Comparison of ENCODE assay signal across 8 cellular contexts in the genomic region with DNA sequence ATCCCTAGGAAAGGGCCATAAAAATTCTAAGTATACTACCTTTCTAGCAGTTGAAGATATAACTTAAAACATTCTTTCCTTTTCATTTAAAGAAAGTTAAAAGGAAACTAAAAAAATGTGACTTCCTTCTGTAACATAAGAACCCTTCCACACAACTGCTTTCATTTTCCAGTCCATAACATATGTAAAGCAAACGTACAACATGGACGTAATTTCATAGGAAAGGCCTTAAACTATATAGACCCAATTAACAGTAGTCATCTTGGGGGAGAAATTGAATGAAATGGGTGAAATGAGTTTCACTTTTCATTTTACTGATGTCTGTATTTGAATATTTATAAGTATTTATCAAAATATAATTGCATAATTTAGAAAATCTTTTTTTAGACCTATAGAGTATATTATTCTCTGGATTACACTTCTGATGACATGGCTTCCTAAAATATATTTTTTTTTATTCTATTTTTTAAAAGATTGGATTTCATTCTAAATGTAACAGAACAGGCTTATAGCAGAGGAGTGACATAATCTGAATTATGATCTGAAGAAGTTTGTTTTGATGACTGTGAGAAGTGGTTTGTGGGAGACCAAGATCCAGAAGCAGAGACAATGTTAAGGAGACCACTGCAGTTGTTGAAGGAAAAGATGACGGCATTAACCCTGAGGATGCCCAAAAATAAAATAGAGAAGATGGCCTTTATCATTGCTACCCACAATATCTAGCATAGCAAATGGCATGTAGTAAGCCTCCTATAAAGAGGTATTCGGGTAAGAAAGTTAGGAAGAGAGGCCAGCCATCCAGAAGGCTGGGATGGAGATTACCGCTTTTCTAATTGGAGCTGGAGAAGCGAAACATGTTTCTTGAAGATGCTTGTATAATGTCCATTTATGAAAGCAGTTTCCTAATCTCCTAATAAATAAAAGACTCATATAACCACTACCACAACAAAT.
A peak's percentile ranks its signal among the peaks of the same experiment; 100 is the strongest.
DNase-seq lines count a peak whose midpoint lies in the region; ATAC-seq lines count a peak whose summit lies in the region.

No MANE protein-coding gene starts in this region.

- ATAC-seq in HG03045 (IDR thresholded peaks at IDR 0.05; ENCODE audit: unreplicated experiment): peak; percentile 37

- H3K36me3 Mint-ChIP-seq in activated naive CD4-positive, alpha-beta T cell treated with anti-CD3 and anti-CD28 coated beads, Interleukin-2, amount 10 ng/mL, durations not matched to agents 7 days and 5 days: no peaks in the 10 kb centered on the region
- H3K36me3 Mint-ChIP-seq in activated naive CD8-positive, alpha-beta T cell: peaks cover 12% of the 10 kb centered on the region

- no peaks in the 10 kb centered on the region for H3K27me3 Mint-ChIP-seq in activated naive CD4-positive, alpha-beta T cell treated with anti-CD3 and anti-CD28 coated beads, Interleukin-2, amount 10 ng/mL, durations not matched to agents 7 days and 5 days
- H3K27me3 Mint-ChIP-seq in activated naive CD8-positive, alpha-beta T cell: no peaks in the 10 kb centered on the region

- peaks cover 3% of the 10 kb centered on the region for H3K9me3 Mint-ChIP-seq in activated naive CD4-positive, alpha-beta T cell treated with anti-CD3 and anti-CD28 coated beads, Interleukin-2, amount 10 ng/mL, durations not matched to agents 7 days and 5 days
- peaks cover 9% of the 10 kb centered on the region for H3K9me3 Mint-ChIP-seq in activated naive CD8-positive, alpha-beta T cell (ENCODE audit: low read depth)

- H3K4me3 Mint-ChIP-seq in activated naive CD4-positive, alpha-beta T cell treated with anti-CD3 and anti-CD28 coated beads, Interleukin-2, amount 10 ng/mL, durations not matched to agents 7 days and 5 days: peak overlapping the region; percentile 69
- H3K4me3 Mint-ChIP-seq in activated naive CD8-positive, alpha-beta T cell: peak overlapping the region; percentile 84

- CTCF ChIA-PET in activated naive CD4-positive, alpha-beta T cell treated with anti-CD3 and anti-CD28 coated beads, Interleukin-2, amount 10 ng/mL, durations not matched to agents 7 days and 5 days (lab: Charles Lee): no interaction called here

- no peak for DNase-seq in activated naive CD4-positive, alpha-beta T cell treated with anti-CD3 and anti-CD28 coated beads, Interleukin-2, amount 10 ng/mL, durations not matched to agents 7 days and 5 days
- DNase-seq in activated naive CD4-positive, alpha-beta T cell treated with anti-CD3 and anti-CD28 coated beads, Interleukin-2, amount 50 U/mL, for 16 hours: no peak
- DNase-seq in NCI-H774 (lab: John Stamatoyannopoulos, UW) (no peak), H4 (ENCODE audit: low spot score) (no peak), CD1c-positive myeloid dendritic cell (ENCODE audit: extremely low spot score) (no peak)
- DNase-seq in stimulated activated CD4-positive, alpha-beta T cell treated with anti-CD3 and anti-CD28 coated beads, Interleukin-2, amount 100 ng/mL, for 24 hours: no peak

- H3K4me1 Mint-ChIP-seq in activated naive CD4-positive, alpha-beta T cell treated with anti-CD3 and anti-CD28 coated beads, Interleukin-2, amount 10 ng/mL, durations not matched to agents 7 days and 5 days: peaks cover 28% of the 10 kb centered on the region
- peaks cover 29% of the 10 kb centered on the region for H3K4me1 Mint-ChIP-seq in activated naive CD8-positive, alpha-beta T cell (ENCODE audit: low read depth)

- H3K27ac Mint-ChIP-seq in activated naive CD4-positive, alpha-beta T cell treated with anti-CD3 and anti-CD28 coated beads, Interleukin-2, amount 10 ng/mL, durations not matched to agents 7 days and 5 days: peak overlapping the region; percentile 80
- H3K27ac Mint-ChIP-seq in activated naive CD8-positive, alpha-beta T cell: peak overlapping the region; percentile 65
